8 cellular contexts compared by ENCODE assay signal in genomic region chr12:14723763-14724162, GRCh38. TPM values are rescaled to one million over a fixed set of nuclear protein-coding genes. Genes with fewer than 3 reads are reported as not detected.
A peak's percentile ranks its signal among the peaks of the same experiment; 100 is the strongest.
DNase-seq lines count a peak whose midpoint lies in the region; ATAC-seq and TF ChIP-seq lines count a peak whose summit lies in the region.

No MANE protein-coding gene starts in this region.

- no peaks in the 10 kb centered on the region for H3K27me3 ChIP-seq in upper lobe of right lung

- no peak overlapping the region for H3K4me3 Mint-ChIP-seq in activated CD8-positive, alpha-beta T cell treated with anti-CD3 and anti-CD28 coated beads for 36 hours
- H3K4me3 Mint-ChIP-seq in natural killer cell treated with Interleukin-12 subunit alpha and Interleukin-12 subunit beta and Interleukin-15 and Interleukin-18, amount 100 ng/mL, for 72 hours = no peak overlapping the region

- no peaks in the 10 kb centered on the region for H3K36me3 ChIP-seq in upper lobe of right lung

- ATAC-seq in GM21367 (IDR thresholded peaks at IDR 0.05; ENCODE audit: unreplicated experiment) (peak; percentile 74), upper lobe of right lung (peak; percentile 93), GM19455 (IDR thresholded peaks at IDR 0.05; ENCODE audit: unreplicated experiment) (no peak)
- peak; percentile 77 for ATAC-seq in activated CD8-positive, alpha-beta T cell treated with anti-CD3 and anti-CD28 coated beads for 36 hours
- ATAC-seq in natural killer cell treated with Interleukin-12 subunit alpha and Interleukin-12 subunit beta and Interleukin-15 and Interleukin-18, amount 100 ng/mL, for 72 hours = peak; percentile 61 to 67

- peak; percentile 7 for DNase-seq in AG09319 (ENCODE audit: extremely low read depth, low read depth)
- peak; percentile 26 for DNase-seq in NCI-H526 treated with DMSO at 0.1 percent for 48 hours (lab: John Stamatoyannopoulos, UW)
- DNase-seq in activated CD8-positive, alpha-beta T cell treated with anti-CD3 and anti-CD28 coated beads for 36 hours = peak; percentile 70
- peak; percentile 70 for DNase-seq in epithelial cell of esophagus (ENCODE audit: low read depth)
- no peak for DNase-seq in natural killer cell treated with Interleukin-12 subunit alpha and Interleukin-12 subunit beta and Interleukin-15 and Interleukin-18, amount 100 ng/mL, for 72 hours (ENCODE audit: low spot score)
- DNase-seq in upper lobe of right lung = no peak

- H3K27me3 Mint-ChIP-seq in activated CD8-positive, alpha-beta T cell treated with anti-CD3 and anti-CD28 coated beads for 36 hours = peaks cover 10% of the 10 kb centered on the region
- peaks cover 25 to 34% of the 10 kb centered on the region in 2 donors for H3K27me3 Mint-ChIP-seq in natural killer cell treated with Interleukin-12 subunit alpha and Interleukin-12 subunit beta and Interleukin-15 and Interleukin-18, amount 100 ng/mL, for 72 hours

- H3K27ac ChIP-seq in upper lobe of right lung = no peak overlapping the region

- no peak overlapping the region for H3K4me3 ChIP-seq in epithelial cell of esophagus (ENCODE audit: low read length)
- H3K4me3 ChIP-seq in upper lobe of right lung = no peak overlapping the region

- H3K4me1 ChIP-seq in upper lobe of right lung = no peaks in the 10 kb centered on the region

- H3K27ac Mint-ChIP-seq in activated CD8-positive, alpha-beta T cell treated with anti-CD3 and anti-CD28 coated beads for 36 hours = no peak overlapping the region
- H3K27ac Mint-ChIP-seq in natural killer cell treated with Interleukin-12 subunit alpha and Interleukin-12 subunit beta and Interleukin-15 and Interleukin-18, amount 100 ng/mL, for 72 hours = no peak overlapping the region

- POLR2A ChIA-PET in activated CD8-positive, alpha-beta T cell treated with anti-CD3 and anti-CD28 coated beads for 36 hours (lab: Charles Lee) = interaction anchor here (0.8 to 1.4 kb wide), 3 partner anchors 46 to 113 kb away, joined by 3 to 5 read pairs (median 3); no protein-coding TSS in a partner anchor

- no peaks in the 10 kb centered on the region for H3K36me3 Mint-ChIP-seq in activated CD8-positive, alpha-beta T cell treated with anti-CD3 and anti-CD28 coated beads for 36 hours (ENCODE audit: low read depth)
- no peaks in the 10 kb centered on the region for H3K36me3 Mint-ChIP-seq in natural killer cell treated with Interleukin-12 subunit alpha and Interleukin-12 subunit beta and Interleukin-15 and Interleukin-18, amount 100 ng/mL, for 72 hours

- H3K4me1 Mint-ChIP-seq in activated CD8-positive, alpha-beta T cell treated with anti-CD3 and anti-CD28 coated beads for 36 hours (ENCODE audit: low read depth) = peaks cover 3% of the 10 kb centered on the region
- no peaks in the 10 kb centered on the region for H3K4me1 Mint-ChIP-seq in natural killer cell treated with Interleukin-12 subunit alpha and Interleukin-12 subunit beta and Interleukin-15 and Interleukin-18, amount 100 ng/mL, for 72 hours (ENCODE audit: low read depth in 2 of 2)

- peak; percentile 77 for TF ChIP-seq CTCF in AG09319 (IDR thresholded peaks at IDR 0.05; ENCODE audit: low read depth, low read length)
- peak; percentile 91 for TF ChIP-seq CTCF in activated CD8-positive, alpha-beta T cell treated with anti-CD3 and anti-CD28 coated beads for 36 hours (IDR thresholded peaks at IDR 0.05)
- peak; percentile 69 for TF ChIP-seq CTCF in epithelial cell of esophagus (IDR thresholded peaks at IDR 0.05; ENCODE audit: insufficient read depth, low read depth, low read length, missing control alignments)
- peak; percentile 74 for TF ChIP-seq CTCF in upper lobe of right lung (IDR thresholded peaks at IDR 0.05)

- peaks cover 9% of the 10 kb centered on the region for H3K9me3 Mint-ChIP-seq in activated CD8-positive, alpha-beta T cell treated with anti-CD3 and anti-CD28 coated beads for 36 hours
- H3K9me3 Mint-ChIP-seq in natural killer cell treated with Interleukin-12 subunit alpha and Interleukin-12 subunit beta and Interleukin-15 and Interleukin-18, amount 100 ng/mL, for 72 hours = no peaks in the 10 kb centered on the region

- intact Hi-C loops in activated CD8-positive, alpha-beta T cell treated with anti-CD3 and anti-CD28 coated beads for 36 hours (cut with micrococcal nuclease) = loop anchor here (5.0 kb wide), 2 partner anchors 274 to 499 kb away; partner anchors contain the start of gene RERG
- intact Hi-C loops in upper lobe of right lung (cut with DNase I) = no loop called here

- H3K9me3 ChIP-seq in upper lobe of right lung = no peaks in the 10 kb centered on the region

- CTCF ChIA-PET in activated CD8-positive, alpha-beta T cell treated with anti-CD3 and anti-CD28 coated beads for 36 hours (lab: Charles Lee) = interaction anchor here (0.6 to 4.0 kb wide), 38 partner anchors 9 to 800 kb away, joined by 3 to 21 read pairs (median 4); partner anchors contain the start of genes GUCY2C and RERG

RNA-seq across cellular contexts. Expression of gene GUCY2C, which starts 27.4 kb away (rescaled TPM):
- not detected for total RNA-seq in activated CD8-positive, alpha-beta T cell treated with anti-CD3 and anti-CD28 coated beads for 36 hours
- not detected for total RNA-seq in natural killer cell treated with Interleukin-12 subunit alpha and Interleukin-12 subunit beta and Interleukin-15 and Interleukin-18, amount 100 ng/mL, for 72 hours
- not detected for total RNA-seq in upper lobe of right lung

Comparison
In these comparisons a context has a peak if more than half of its experiments do, and no peak if none do; other contexts are left out.
1. DNase-seq: peak in AG09319 (single experiment), NCI-H526 treated with DMSO at 0.1 percent for 48 hours (single experiment), activated CD8-positive, alpha-beta T cell treated with anti-CD3 and anti-CD28 coated beads for 36 hours (single experiment) and epithelial cell of esophagus (single experiment); none in natural killer cell treated with Interleukin-12 subunit alpha and Interleukin-12 subunit beta and Interleukin-15 and Interleukin-18, amount 100 ng/mL, for 72 hours (single experiment) and upper lobe of right lung (single experiment).
2. Peak in every context shown above with its lines, with median percentiles within 50 percentile points of each other: CTCF ChIP-seq.